Comparison of ENCODE assay signal across 1 cellular context in genomic region chr1:154944422-154945159, GRCh38.
TF ChIP-seq lines count a peak whose summit lies in the region.

No MANE protein-coding gene starts in this region.

TF ChIP-seq in HepG2, 621 proteins besides CTCF, POLR2A, EP300 and RAD21 (continued from another document):
- TF ChIP-seq ZNF281 (CRISPR knock-in tag; IDR thresholded peaks at IDR 0.05; ENCODE audit: borderline replicate concordance) (peak; percentile 35; the same call in 1 of the 2 replicates), BHLHE40 (IDR thresholded peaks at IDR 0.05; ENCODE audit: low read length) (no peak), U2AF2 (IDR thresholded peaks at IDR 0.05; ENCODE audit: low read depth, low read length) (no peak), ZBTB1 (CRISPR knock-in tag; IDR thresholded peaks at IDR 0.05; ENCODE audit: borderline replicate concordance) (no peak), PCBP1 (IDR thresholded peaks at IDR 0.05; ENCODE audit: borderline replicate concordance, low read depth, low read length) (no peak), MED8 (CRISPR knock-in tag; IDR thresholded peaks at IDR 0.05; ENCODE audit: insufficient replicate concordance) (no peak), NCOR1 (IDR thresholded peaks at IDR 0.05; ENCODE audit: borderline replicate concordance, low read length) (peak; percentile 54; the same call in 1 of the 2 replicates), MATR3 (CRISPR knock-in tag; IDR thresholded peaks at IDR 0.05) (no peak), SIX1 (CRISPR knock-in tag; IDR thresholded peaks at IDR 0.05; ENCODE audit: borderline replicate concordance) (peak; percentile 30; the same call in 1 of the 2 replicates), ZSCAN5A (CRISPR knock-in tag; IDR thresholded peaks at IDR 0.05; ENCODE audit: borderline replicate concordance) (no peak), ZBTB3 (CRISPR knock-in tag; IDR thresholded peaks at IDR 0.05; ENCODE audit: borderline replicate concordance, low read depth) (no peak), NR1H2 (CRISPR knock-in tag; IDR thresholded peaks at IDR 0.05; ENCODE audit: borderline replicate concordance, low read depth) (no peak), NCOA1 (CRISPR knock-in tag; IDR thresholded peaks at IDR 0.05) (peak; percentile 95), HDAC2 (CRISPR knock-in tag; IDR thresholded peaks at IDR 0.05) (peak; percentile 75), ZIK1 (CRISPR knock-in tag; IDR thresholded peaks at IDR 0.05; ENCODE audit: borderline replicate concordance, low read depth) (no peak), NBN (conservative IDR thresholded peaks at IDR 0.05) (no peak), NONO (IDR thresholded peaks at IDR 0.05) (no peak), NONO (CRISPR knock-in tag; conservative IDR thresholded peaks at IDR 0.05) (peak; percentile 50; the same call in 1 of the 2 replicates), ZNF709 (CRISPR knock-in tag; IDR thresholded peaks at IDR 0.05) (no peak), MYPOP (CRISPR knock-in tag; IDR thresholded peaks at IDR 0.05) (no peak; the same call in 1 of the 2 replicates), RFXANK (CRISPR knock-in tag; IDR thresholded peaks at IDR 0.05) (no peak), ZNF746 (CRISPR knock-in tag; IDR thresholded peaks at IDR 0.05) (peak; percentile 53; the same call in 1 of the 2 replicates), NR2F1 (CRISPR knock-in tag; IDR thresholded peaks at IDR 0.05) (peak in 1 of 2 experiments; percentile 57; a peak in 2 of 4 replicates), NKX3-1 (CRISPR knock-in tag; IDR thresholded peaks at IDR 0.05) (no peak), ARID3A (IDR thresholded peaks at IDR 0.05; ENCODE audit: low read depth, low read length) (no peak), MZF1 (CRISPR knock-in tag; IDR thresholded peaks at IDR 0.05; ENCODE audit: borderline replicate concordance) (no peak), BCL6 (CRISPR knock-in tag; IDR thresholded peaks at IDR 0.05) (peak; percentile 12; the same call in 1 of the 2 replicates), KAT7 (CRISPR knock-in tag; IDR thresholded peaks at IDR 0.05; ENCODE audit: borderline replicate concordance) (no peak), ZNF800 (CRISPR knock-in tag; IDR thresholded peaks at IDR 0.05) (0 out of 2 replicates have a peak, but pooled peaks have one; percentile 37), ZNF841 (CRISPR knock-in tag; IDR thresholded peaks at IDR 0.05; ENCODE audit: borderline replicate concordance) (no peak), HMGXB3 (CRISPR knock-in tag; IDR thresholded peaks at IDR 0.05; ENCODE audit: borderline replicate concordance) (no peak), ZSCAN30 (CRISPR knock-in tag; IDR thresholded peaks at IDR 0.05) (no peak), ZKSCAN8 (CRISPR knock-in tag; IDR thresholded peaks at IDR 0.05; ENCODE audit: borderline replicate concordance) (peak; percentile 66; the same call in 1 of the 2 replicates), IKZF1 (IDR thresholded peaks at IDR 0.05) (no peak), ZNF441 (CRISPR knock-in tag; IDR thresholded peaks at IDR 0.05; ENCODE audit: borderline replicate concordance) (no peak), JARID2 (CRISPR knock-in tag; IDR thresholded peaks at IDR 0.05; ENCODE audit: insufficient replicate concordance) (peak; percentile 15), ZNF674 (CRISPR knock-in tag; IDR thresholded peaks at IDR 0.05; ENCODE audit: low read depth) (no peak), ZNF713 (CRISPR knock-in tag; IDR thresholded peaks at IDR 0.05) (no peak), ZEB1 (IDR thresholded peaks at IDR 0.05; ENCODE audit: insufficient replicate concordance, low read depth) (no peak), ZBTB7A (CRISPR knock-in tag; IDR thresholded peaks at IDR 0.05) (no peak), NFRKB (IDR thresholded peaks at IDR 0.05) (no peak), KLF15 (CRISPR knock-in tag; IDR thresholded peaks at IDR 0.05; ENCODE audit: borderline replicate concordance) (no peak), HCFC1 (IDR thresholded peaks at IDR 0.05; ENCODE audit: low read depth, low read length) (no peak), NR2F2 (IDR thresholded peaks at IDR 0.05; ENCODE audit: borderline replicate concordance, low read depth) (0 out of 2 replicates have a peak, but pooled peaks have one; percentile 60), ZFAT (CRISPR knock-in tag; conservative IDR thresholded peaks at IDR 0.05) (no peak), SUZ12 (IDR thresholded peaks at IDR 0.05; ENCODE audit: low read depth, low read length) (no peak), ZNF430 (CRISPR knock-in tag; IDR thresholded peaks at IDR 0.05) (peak; percentile 97), IRF9 (CRISPR knock-in tag; IDR thresholded peaks at IDR 0.05; ENCODE audit: borderline replicate concordance) (peak; percentile 69), ZFP37 (CRISPR knock-in tag; IDR thresholded peaks at IDR 0.05; ENCODE audit: borderline replicate concordance) (peak; percentile 90), ATRX (CRISPR knock-in tag; IDR thresholded peaks at IDR 0.05; ENCODE audit: borderline replicate concordance) (no peak), HOXA3 (CRISPR knock-in tag; IDR thresholded peaks at IDR 0.05) (peak; percentile 69), SMAD1 (CRISPR knock-in tag; IDR thresholded peaks at IDR 0.05; ENCODE audit: borderline replicate concordance, low read depth) (no peak), TP53 (CRISPR knock-in tag; conservative IDR thresholded peaks at IDR 0.05) (0 out of 2 replicates have a peak, but pooled peaks have one; percentile 50)
TF ChIP-seq in HepG2: peak in this region for 197.
